29 cellular contexts compared by ENCODE assay signal in the genomic region with DNA sequence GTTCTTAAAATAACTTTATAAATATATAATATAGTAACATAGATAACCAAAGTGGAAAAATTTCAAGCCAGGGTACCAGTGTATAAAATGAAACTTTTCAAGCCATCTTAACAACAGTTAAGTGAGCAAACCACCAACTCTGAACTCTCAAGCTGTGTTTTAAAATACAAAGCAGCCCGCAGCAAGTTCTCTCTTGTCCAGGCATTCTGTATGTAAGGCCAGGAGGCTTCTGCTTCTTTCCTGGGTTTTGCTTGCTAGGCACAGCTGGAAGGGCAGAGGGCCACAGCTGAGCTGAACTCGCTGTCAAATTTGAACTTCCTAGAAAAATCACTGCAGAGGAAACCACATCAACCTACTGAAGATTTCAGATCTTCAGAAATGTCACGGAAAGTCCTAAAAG.
"Had no signal": no experiment of that assay in that cellular context is flagged by ENCODE, and none has a peak within 500 bp of the region (broad histone marks: within the 10 kb centered on the region; RNA-seq: fewer than 3 reads in every experiment).

No MANE protein-coding gene starts in this region.

- H3K4me3 ChIP-seq: ascending aorta, SJCRH30, SK-N-MC had no signal

- H3K27me3 ChIP-seq: ascending aorta, SJCRH30 had no signal

- H3K9me3 Mint-ChIP-seq: activated CD4-positive, alpha-beta memory T cell treated with anti-CD3 and anti-CD28 coated beads, Interleukin-2, amount 10 ng/mL, durations not matched to agents 7 days and 5 days; activated naive CD8-positive, alpha-beta T cell treated with anti-CD3 and anti-CD28 coated beads for 36 hours; activated T-cell treated with anti-CD3 and anti-CD28 coated beads, Interleukin-2, amount 50 U/mL, for 72 hours; activated T-helper 17 cell treated with anti-CD3 and anti-CD28 coated beads, Interleukin-2, amount 50 U/mL, for 72 hours had no signal

- H3K27ac ChIP-seq: ascending aorta, SJCRH30, SK-N-MC, WERI-Rb-1 had no signal

- H3K9me3 ChIP-seq: ascending aorta, SJCRH30 had no signal

- H3K4me1 ChIP-seq: ascending aorta, SJCRH30 had no signal

- H3K4me1 Mint-ChIP-seq: activated T-helper 17 cell treated with anti-CD3 and anti-CD28 coated beads, Interleukin-2, amount 50 U/mL, for 72 hours had no signal

- H3K4me3 Mint-ChIP-seq: activated CD4-positive, alpha-beta memory T cell treated with anti-CD3 and anti-CD28 coated beads, Interleukin-2, amount 10 ng/mL, durations not matched to agents 7 days and 5 days; activated CD8-positive, alpha-beta memory T cell treated with anti-CD3 and anti-CD28 coated beads, Interleukin-2, amount 10 ng/mL, durations not matched to agents 7 days and 5 days; activated naive CD8-positive, alpha-beta T cell treated with anti-CD3 and anti-CD28 coated beads for 36 hours; activated T-cell treated with anti-CD3 and anti-CD28 coated beads, Interleukin-2, amount 50 U/mL, for 72 hours; activated T-helper 17 cell treated with anti-CD3 and anti-CD28 coated beads, Interleukin-2, amount 50 U/mL, for 72 hours had no signal

- H3K27ac Mint-ChIP-seq: activated CD4-positive, alpha-beta memory T cell treated with anti-CD3 and anti-CD28 coated beads, Interleukin-2, amount 10 ng/mL, durations not matched to agents 7 days and 5 days; activated CD8-positive, alpha-beta memory T cell treated with anti-CD3 and anti-CD28 coated beads, Interleukin-2, amount 10 ng/mL, durations not matched to agents 7 days and 5 days; activated naive CD8-positive, alpha-beta T cell treated with anti-CD3 and anti-CD28 coated beads for 36 hours; activated T-cell treated with anti-CD3 and anti-CD28 coated beads, Interleukin-2, amount 50 U/mL, for 72 hours; activated T-helper 17 cell treated with anti-CD3 and anti-CD28 coated beads, Interleukin-2, amount 50 U/mL, for 72 hours had no signal

- ATAC-seq: activated CD8-positive, alpha-beta memory T cell treated with anti-CD3 and anti-CD28 coated beads, Interleukin-2, amount 10 ng/mL, durations not matched to agents 7 days and 5 days; activated T-cell treated with anti-CD3 and anti-CD28 coated beads, Interleukin-2, amount 50 U/mL, for 72 hours; activated T-helper 17 cell treated with anti-CD3 and anti-CD28 coated beads, Interleukin-2, amount 50 U/mL, for 72 hours; Panc1 had no signal

- H3K27me3 Mint-ChIP-seq: activated CD4-positive, alpha-beta memory T cell treated with anti-CD3 and anti-CD28 coated beads, Interleukin-2, amount 10 ng/mL, durations not matched to agents 7 days and 5 days; activated CD8-positive, alpha-beta memory T cell treated with anti-CD3 and anti-CD28 coated beads, Interleukin-2, amount 10 ng/mL, durations not matched to agents 7 days and 5 days; activated naive CD8-positive, alpha-beta T cell treated with anti-CD3 and anti-CD28 coated beads for 36 hours; activated T-helper 17 cell treated with anti-CD3 and anti-CD28 coated beads, Interleukin-2, amount 50 U/mL, for 72 hours had no signal

- DNase-seq: activated CD4-positive, alpha-beta memory T cell treated with anti-CD3 and anti-CD28 coated beads, Interleukin-2, amount 10 ng/mL, durations not matched to agents 7 days and 5 days; activated CD4-positive, alpha-beta T cell treated with anti-CD3 and anti-CD28 coated beads for 1 hour; activated CD4-positive, alpha-beta T cell treated with anti-CD3 and anti-CD28 coated beads for 48 hours; activated CD4-positive, CD25-positive, alpha-beta regulatory T cell; activated CD8-positive, alpha-beta memory T cell treated with anti-CD3 and anti-CD28 coated beads for 24 hours; activated CD8-positive, alpha-beta memory T cell treated with anti-CD3 and anti-CD28 coated beads, Interleukin-2, amount 10 ng/mL, durations not matched to agents 7 days and 5 days; activated effector memory CD4-positive, alpha-beta T cell treated with anti-CD3 and anti-CD28 coated beads, Interleukin-2, amount 50 U/mL, for 16 hours; activated naive CD4-positive, alpha-beta T cell; activated naive CD4-positive, alpha-beta T cell treated with anti-CD3 and anti-CD28 coated beads, Interleukin-2, amount 50 U/mL, for 16 hours; activated naive CD8-positive, alpha-beta T cell treated with anti-CD3 and anti-CD28 coated beads for 36 hours; activated T-cell treated with anti-CD3 and anti-CD28 coated beads, Interleukin-2, amount 50 U/mL, for 1 hour; activated T-cell treated with anti-CD3 and anti-CD28 coated beads, Interleukin-2, amount 50 U/mL, for 72 hours; amygdala; central memory CD4-positive, alpha-beta T cell; Karpas-422; NCI-H1105; NCI-H1417 treated with DMSO at 0.1 percent for 48 hours; NCI-H187 treated with DMSO at 0.1 percent for 48 hours; NCI-H2081 treated with DMSO at 0.1 percent for 48 hours; NCI-H345; NCI-H524 treated with DMSO at 0.1 percent for 48 hours; SHP77; SJCRH30; T1000; WERI-Rb-1 had no signal
